8 cellular contexts compared by ENCODE assay signal in genomic region chr1:100352267-100353072, GRCh38. TPM values are rescaled to one million over a fixed set of nuclear protein-coding genes. Genes with fewer than 3 reads are reported as not detected.
DNase-seq lines count a peak whose midpoint lies in the region; ATAC-seq and TF ChIP-seq lines count a peak whose summit lies in the region.

Gene CDC14A, plus strand, starts transcription at chr1:100352506. Its CDS starts 449 bp downstream, at chr1:100352955.

- no peaks in the 10 kb centered on the region for H3K36me3 ChIP-seq in ascending aorta

- no peak for TF ChIP-seq CTCF in ascending aorta (IDR thresholded peaks at IDR 0.05)

- peak within 1 kb of the TSS; percentile 85 to 86 for H3K27ac ChIP-seq in ascending aorta

- peak within 1 kb of the TSS; percentile 82 to 86 for H3K4me3 ChIP-seq in ascending aorta

- H3K9me3 ChIP-seq in ascending aorta: no peaks in the 10 kb centered on the region

- H3K27me3 ChIP-seq in ascending aorta: no peaks in the 10 kb centered on the region

- peaks cover 0 to 17% of the 10 kb centered on the region in 2 donors for H3K4me1 ChIP-seq in ascending aorta

- DNase-seq in NCI-H187 (lab: John Stamatoyannopoulos, UW) (peak; percentile 51 to 55), ascending aorta (ENCODE audit: low spot score in 2 of 2) (peak; percentile 75 to 96), hepatic stellate cell (ENCODE audit: low spot score) (peak; percentile 96), renal cortical epithelial cell (ENCODE audit: low read depth) (peak; percentile 88), cerebellar nuclear complex (lab: John Stamatoyannopoulos, UW) (no peak)

- ATAC-seq in GM18498 (IDR thresholded peaks at IDR 0.05; ENCODE audit: unreplicated experiment) (peak; percentile 70), HG02938 (IDR thresholded peaks at IDR 0.05; ENCODE audit: unreplicated experiment) (peak; percentile 63)

- intact Hi-C loops in T-helper 2 cell treated with Interferon-gamma antibody and Interleukin-4, amounts not matched to agents 100 ng/mL and 5 ng/mL, for 36 hours (cut with micrococcal nuclease): loop anchor here (1.0 to 5.0 kb wide), 7 partner anchors 26 to 544 kb away; partner anchors contain the start of genes AGL and SLC30A7
- intact Hi-C loops in ascending aorta (cut with DNase I): loop anchor here (1.0 to 5.0 kb wide), 6 partner anchors 86 to 545 kb away; partner anchors contain the start of genes DBT, RTCA, SLC30A7 and TRMT13

RNA-seq across cellular contexts. Expression of gene CDC14A, which starts in this region (rescaled TPM):
- total RNA-seq in T-helper 2 cell treated with Interferon-gamma antibody and Interleukin-4, amounts not matched to agents 100 ng/mL and 5 ng/mL, for 36 hours: 25.5 and 30.3 TPM in 2 replicates
- total RNA-seq in ascending aorta (2.0 TPM), renal cortical epithelial cell (6.5 and 9.6 TPM in 2 replicates)

Comparison
In these comparisons a context has a peak if more than half of its experiments do, and no peak if none do; other contexts are left out.
1. DNase-seq: peak in NCI-H187 (2 of 2), ascending aorta (2 of 2), hepatic stellate cell (single experiment) and renal cortical epithelial cell (single experiment); none in cerebellar nuclear complex (0 of 2).